Comparison of ENCODE assay signal across 8 cellular contexts in genomic region chr1:88891318-88892145, GRCh38. TPM values are rescaled to one million over a fixed set of nuclear protein-coding genes. Genes with fewer than 3 reads are reported as not detected.
DNase-seq lines count a peak whose midpoint lies in the region; ATAC-seq and TF ChIP-seq lines count a peak whose summit lies in the region.

GTF2B (minus strand) TSS chr1:88891567; CDS start chr1:88891499, 68 bp downstream.

- H3K4me3 ChIP-seq in KMS-11 (IDR thresholded peaks at IDR 0.05; ENCODE audit: insufficient read depth, low read depth, low read length) (no peak within 1 kb of the TSS), Peyer's patch (peak within 1 kb of the TSS; percentile 91 to 98 (median 94)), esophagus muscularis mucosa (peak within 1 kb of the TSS; percentile 71 to 99 (median 90)), muscle layer of duodenum (ENCODE audit: low read depth in 1 of 2, low read length in 2 of 2) (peak within 1 kb of the TSS; percentile 92 to 97)

- no peaks in the 10 kb centered on the region for H3K36me3 ChIP-seq in KMS-11 (ENCODE audit: insufficient read depth)
- H3K36me3 ChIP-seq in Peyer's patch: peaks cover 0 to 7% (median 0%) of the 10 kb centered on the region in 3 donors
- H3K36me3 ChIP-seq in esophagus muscularis mucosa: peaks cover 5 to 11% (median 8%) of the 10 kb centered on the region in 4 donors
- peaks cover 4 to 7% of the 10 kb centered on the region in 2 donors for H3K36me3 ChIP-seq in muscle layer of duodenum (ENCODE audit: control insufficient read depth in 1 of 2, insufficient read depth in 2 of 2, low read length in 2 of 2)

- peak; percentile 94 for ATAC-seq in GM21723 (IDR thresholded peaks at IDR 0.05; ENCODE audit: unreplicated experiment)

- DNase-seq in DMS53 (lab: John Stamatoyannopoulos, UW) (peak; percentile 99), Peyer's patch (peak; percentile 93 to 98 (median 95)), esophagus muscularis mucosa (ENCODE audit: extremely low spot score) (peak; percentile 98)
- DNase-seq in activated T-cell treated with anti-CD3 and anti-CD28 coated beads, Interleukin-2, amount 50 U/mL, for 48 hours: peak; percentile 94
- peak; percentile 87 to 91 for DNase-seq in stimulated activated CD8-positive, alpha-beta memory T cell treated with anti-CD3 and anti-CD28 coated beads, Interleukin-7, amount 100 ng/mL, for 4 hours (ENCODE audit: low read depth in 2 of 2)

- no peaks in the 10 kb centered on the region for H4K20me1 ChIP-seq in KMS-11 (ENCODE audit: insufficient read depth)

- H3K79me2 ChIP-seq in KMS-11 (ENCODE audit: insufficient read depth, low read depth): peaks cover 35% of the 10 kb centered on the region

- TF ChIP-seq POLR2A in Peyer's patch (IDR thresholded peaks at IDR 0.05): peak; percentile 87 to 97
- TF ChIP-seq POLR2A in esophagus muscularis mucosa (IDR thresholded peaks at IDR 0.05; ENCODE audit: low read depth): peak; percentile 80

- H3K4me2 ChIP-seq in KMS-11: peak within 1 kb of the TSS; percentile 60

- TF ChIP-seq CTCF in KMS-11 (conservative IDR thresholded peaks at IDR 0.05; ENCODE audit: low read depth, low read length): no peak
- TF ChIP-seq CTCF in Peyer's patch (IDR thresholded peaks at IDR 0.05): no peak
- TF ChIP-seq CTCF in esophagus muscularis mucosa (IDR thresholded peaks at IDR 0.05): peak in 1 of 3 experiments; percentile 8

- H3K4me1 ChIP-seq in KMS-11 (ENCODE audit: low read depth, poor library complexity, severe bottlenecking): peaks cover 17% of the 10 kb centered on the region
- peaks cover 0 to 20% (median 9%) of the 10 kb centered on the region in 4 donors for H3K4me1 ChIP-seq in Peyer's patch
- peaks cover 28 to 36% (median 35%) of the 10 kb centered on the region in 4 donors for H3K4me1 ChIP-seq in esophagus muscularis mucosa
- H3K4me1 ChIP-seq in muscle layer of duodenum (ENCODE audit: control insufficient read depth in 1 of 2, insufficient read depth in 2 of 2, low read length in 2 of 2): peaks cover 14 to 18% of the 10 kb centered on the region in 2 donors

- no peak for TF ChIP-seq EP300 in esophagus muscularis mucosa (IDR thresholded peaks at IDR 0.05)

- intact Hi-C loops in esophagus muscularis mucosa (cut with DNase I): no loop called here

- no peaks in the 10 kb centered on the region for H3K27me3 ChIP-seq in KMS-11 (ENCODE audit: insufficient read depth, low read depth)
- H3K27me3 ChIP-seq in Peyer's patch: no peaks in the 10 kb centered on the region
- H3K27me3 ChIP-seq in esophagus muscularis mucosa: no peaks in the 10 kb centered on the region
- H3K27me3 ChIP-seq in muscle layer of duodenum (ENCODE audit: low read depth, low read length): no peaks in the 10 kb centered on the region

- H3K9me3 ChIP-seq in Peyer's patch (no peaks in the 10 kb centered on the region), esophagus muscularis mucosa (no peaks in the 10 kb centered on the region), muscle layer of duodenum (ENCODE audit: control insufficient read depth in 1 of 2, low read length in 2 of 2) (no peaks in the 10 kb centered on the region)

- H3K27ac ChIP-seq in KMS-11 (peak within 1 kb of the TSS; percentile 71), Peyer's patch (peak within 1 kb of the TSS; percentile 96 to 97 (median 96)), esophagus muscularis mucosa (replicated peaks in 1 of 4) (peak within 1 kb of the TSS; percentile 92 to 98 (median 96)), muscle layer of duodenum (ENCODE audit: low read length) (peak within 1 kb of the TSS; percentile 94)

- H2AFZ ChIP-seq in KMS-11 (ENCODE audit: low read depth): peak within 1 kb of the TSS; percentile 69; the same call in 1 of the 2 replicates

- WGBS in esophagus muscularis mucosa: under 1% methylated on average over 33 of the region's 51 CpGs

- peak within 1 kb of the TSS; percentile 73; the same call in 1 of the 2 replicates for H3K9ac ChIP-seq in KMS-11

RNA-seq across cellular contexts. Expression of gene GTF2B, which starts in this region (rescaled TPM):
- total RNA-seq in Peyer's patch: 10 to 100 TPM; 15.1 to 31.4 (median 26.0) TPM
- 10 to 100 TPM; 22.4 to 39.6 (median 24.2) TPM for total RNA-seq in esophagus muscularis mucosa
